ENCODE assay signal across 19 cellular contexts in genomic region chr1:209046058-209046417, GRCh38.
"Had no signal": no experiment of that assay in that cellular context is flagged by ENCODE, and none has a peak within 500 bp of the region (broad histone marks: within the 10 kb centered on the region; RNA-seq: fewer than 3 reads in every experiment).

No MANE protein-coding gene starts in this region.

- DNase-seq: IMR-90, Karpas-422, KG1, MG63, NCI-H1092, NCI-H1105 treated with DMSO at 0.1 percent for 48 hours, NCI-H1417 treated with DMSO at 0.1 percent for 48 hours, NCI-H146, NCI-H1694 treated with DMSO at 0.1 percent for 48 hours, NCI-H1930, NCI-H2081, NCI-H2227 treated with DMSO at 0.1 percent for 48 hours, NCI-H524, NCI-H526 treated with DMSO at 0.1 percent for 48 hours, NCI-H748 treated with DMSO at 0.1 percent for 48 hours, SHP77 had no signal

- H3K9me3 ChIP-seq: MG63 had no signal

- H3K36me3 ChIP-seq: MG63 had no signal

- FAIRE-seq: HepG2 had no signal

- ATAC-seq: HepG2 had no signal

- H3K27ac ChIP-seq: RWPE1, SK-N-MC had no signal

- H3K4me3 ChIP-seq: MG63, SK-N-MC had no signal

- H3K27me3 ChIP-seq: MG63 had no signal
